ENCODE assay signal across 8 cellular contexts in the genomic region with DNA sequence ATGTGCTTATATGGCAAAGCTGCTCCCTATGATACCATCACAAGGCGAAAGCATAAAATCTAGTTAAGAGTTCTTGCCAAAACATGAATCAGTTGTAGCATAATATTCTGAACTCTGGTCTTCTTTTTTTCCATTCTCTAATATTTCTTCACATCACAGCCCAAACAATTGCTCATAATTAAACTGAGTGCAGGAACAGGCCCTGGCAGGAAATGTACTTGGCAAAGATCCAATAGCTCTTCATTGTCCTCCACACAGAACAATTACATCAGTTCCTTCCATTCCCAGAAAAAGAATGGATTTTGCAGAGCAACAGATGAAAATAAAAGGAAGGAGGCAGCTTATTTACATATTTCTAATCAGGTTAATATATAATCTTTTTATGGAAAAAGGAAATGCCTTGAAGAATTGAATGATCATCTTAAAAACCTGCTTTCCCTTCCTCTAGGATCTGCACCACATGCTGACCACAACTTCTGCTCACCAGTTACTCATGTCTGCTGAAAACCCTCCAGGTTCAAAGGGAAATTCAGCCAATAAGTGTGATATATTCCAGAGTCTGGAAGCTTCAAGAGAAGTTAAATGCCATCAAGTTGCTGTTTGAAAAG.
DNase-seq lines count a peak whose midpoint lies in the region; ATAC-seq and TF ChIP-seq lines count a peak whose summit lies in the region.

No MANE protein-coding gene starts in this region.

- no peak overlapping the region for H3K4me3 ChIP-seq in cardiac fibroblast (replicated peaks in 1 of 2; ENCODE audit: low read depth in 2 of 2, low read length in 2 of 2)
- no peak overlapping the region for H3K4me3 ChIP-seq in lung

- peak; percentile 21 for DNase-seq in DMS 273 (lab: John Stamatoyannopoulos, UW; ENCODE audit: unreplicated experiment)
- DNase-seq in DMS 273 treated with DMSO at 0.1 percent for 48 hours (lab: John Stamatoyannopoulos, UW): no peak
- DNase-seq in NCI-H446 (lab: John Stamatoyannopoulos, UW): peak; percentile 43 to 71
- peak; percentile 97 to 98 for DNase-seq in cardiac fibroblast (ENCODE audit: low read depth in 2 of 2)
- DNase-seq in lung (ENCODE audit: low spot score): peak; percentile 49
- no peak for DNase-seq in activated CD4-positive, alpha-beta T cell treated with anti-CD3 and anti-CD28 coated beads for 4 hours

- TF ChIP-seq CTCF in cardiac fibroblast (IDR thresholded peaks at IDR 0.05; ENCODE audit: low read depth, low read length) (no peak), lung (IDR thresholded peaks at IDR 0.05; ENCODE audit: control extremely low read depth, extremely low read depth) (no peak)

- 52 to 58% methylated on average over 1 of the region's 1 CpG for WGBS in lung, 2 donors

- no peaks in the 10 kb centered on the region for H3K36me3 ChIP-seq in lung (ENCODE audit: control insufficient read depth in 2 of 2, insufficient read depth in 2 of 2, low read length in 2 of 2)

- peaks cover 8 to 36% of the 10 kb centered on the region in 2 donors for H3K4me1 ChIP-seq in lung (ENCODE audit: control insufficient read depth in 2 of 2, insufficient read depth in 2 of 2, low read length in 2 of 2)

- H3K27me3 ChIP-seq in lung (ENCODE audit: control insufficient read depth, insufficient read depth): no peaks in the 10 kb centered on the region

- H3K9me3 ChIP-seq in lung (ENCODE audit: control insufficient read depth in 2 of 2, insufficient read depth in 1 of 2, low read length in 1 of 2): peaks cover 0 to 2% of the 10 kb centered on the region in 2 donors

- ATAC-seq in HG03175 (IDR thresholded peaks at IDR 0.05; ENCODE audit: unreplicated experiment): peak; percentile 90
- ATAC-seq in lung (ENCODE audit: insufficient read depth, low FRiP score): peak; percentile 46
- no peak for ATAC-seq in GM21576 (IDR thresholded peaks at IDR 0.05; ENCODE audit: unreplicated experiment)

- peak overlapping the region in 1 of 2 donors; percentile 90 for H3K27ac ChIP-seq in lung (ENCODE audit: low read depth in 1 of 2, low read length in 1 of 2)

Comparison
In these comparisons a context has a peak if more than half of its experiments do, and no peak if none do; other contexts are left out.
1. DNase-seq: peak in DMS 273 (single experiment), NCI-H446 (2 of 2), cardiac fibroblast (2 of 2) and lung (single experiment); none in DMS 273 treated with DMSO at 0.1 percent for 48 hours (single experiment) and activated CD4-positive, alpha-beta T cell treated with anti-CD3 and anti-CD28 coated beads for 4 hours (0 of 2).